8 cellular contexts compared by ENCODE assay signal in the genomic region with DNA sequence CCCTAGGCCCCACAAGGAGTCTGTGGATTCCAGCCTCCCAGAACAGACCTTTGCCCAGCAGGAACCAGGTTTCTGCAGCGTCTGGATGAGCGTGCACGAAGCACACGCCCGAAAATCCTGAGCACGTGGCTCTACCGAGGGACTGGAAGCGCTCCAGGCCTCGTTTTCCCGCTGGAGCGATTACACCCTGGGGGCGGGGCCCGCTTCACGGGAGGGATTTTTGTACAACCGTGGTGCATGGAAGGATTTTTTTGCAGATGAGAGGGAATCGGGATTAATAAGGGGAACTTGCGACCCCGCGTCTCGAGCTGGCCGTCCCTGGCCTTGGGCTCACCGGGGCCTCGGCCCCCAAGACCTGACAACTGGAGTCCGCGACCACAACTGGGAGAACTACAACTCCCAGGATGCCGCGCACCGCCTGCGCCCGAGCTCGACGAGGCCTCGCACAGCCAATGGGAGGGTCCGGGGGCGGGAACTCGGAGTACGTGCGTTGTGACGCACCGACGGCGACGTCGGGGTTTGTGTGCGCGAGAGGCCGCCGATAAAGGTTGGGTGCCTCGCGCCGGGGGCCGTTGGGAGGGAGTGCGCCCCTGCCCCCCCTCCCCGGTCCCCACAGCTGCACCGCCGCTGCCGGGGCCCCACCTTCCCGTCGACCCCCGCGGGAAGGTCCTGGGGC. TPM values are rescaled to one million over a fixed set of nuclear protein-coding genes. Genes with fewer than 3 reads are reported as not detected.
DNase-seq lines count a peak whose midpoint lies in the region; ATAC-seq and TF ChIP-seq lines count a peak whose summit lies in the region.

Gene ZNF628 (plus strand): TSS at position 518 of the 676 bp plus-strand sequence. CDS start 3,294 bp downstream, outside the sequence.

- H3K9ac ChIP-seq in muscle layer of colon (ENCODE audit: low read length) = no peak within 1 kb of the TSS

- no peaks in the 10 kb centered on the region for H3K36me3 ChIP-seq in muscle layer of colon (ENCODE audit: insufficient read depth, low read length)

- no peak for TF ChIP-seq RAD21 in Ishikawa (IDR thresholded peaks at IDR 0.05; ENCODE audit: low read depth)

- peak within 1 kb of the TSS; percentile 95 for H3K27ac Mint-ChIP-seq in activated T-cell treated with anti-CD3 and anti-CD28 coated beads, Interleukin-2, amount 50 U/mL, for 24 hours

- peak; percentile 83 for ATAC-seq in GM21619 (IDR thresholded peaks at IDR 0.05; ENCODE audit: unreplicated experiment)
- peak; percentile 95 for ATAC-seq in esophagus mucosa

- H3K27me3 Mint-ChIP-seq in activated T-cell treated with anti-CD3 and anti-CD28 coated beads, Interleukin-2, amount 50 U/mL, for 24 hours = no peaks in the 10 kb centered on the region

- TF ChIP-seq EP300 in Ishikawa (IDR thresholded peaks at IDR 0.05; ENCODE audit: borderline replicate concordance) = no peak; the same call in 1 of the 2 replicates

- peaks cover 10% of the 10 kb centered on the region for H3K36me3 Mint-ChIP-seq in activated T-cell treated with anti-CD3 and anti-CD28 coated beads, Interleukin-2, amount 50 U/mL, for 24 hours (ENCODE audit: low read depth)

- H3K27me3 ChIP-seq in muscle layer of colon (ENCODE audit: control insufficient read depth in 1 of 2, insufficient read depth in 2 of 2, low read length in 2 of 2) = no peaks in the 10 kb centered on the region

- peak within 1 kb of the TSS; percentile 68 to 89 for H3K4me3 ChIP-seq in muscle layer of colon (ENCODE audit: low read depth in 1 of 2, low read length in 2 of 2)

- H3K4me1 ChIP-seq in muscle layer of colon (ENCODE audit: insufficient read depth, low read length) = peaks cover 17% of the 10 kb centered on the region

- no peaks in the 10 kb centered on the region for H3K9me3 ChIP-seq in muscle layer of colon (ENCODE audit: low read length)

- H3K4me1 Mint-ChIP-seq in activated T-cell treated with anti-CD3 and anti-CD28 coated beads, Interleukin-2, amount 50 U/mL, for 24 hours (ENCODE audit: low read depth) = peaks cover 34% of the 10 kb centered on the region

- no peaks in the 10 kb centered on the region for H3K9me3 Mint-ChIP-seq in activated T-cell treated with anti-CD3 and anti-CD28 coated beads, Interleukin-2, amount 50 U/mL, for 24 hours

- DNase-seq in DMS114 treated with DMSO at 0.1 percent for 48 hours (lab: John Stamatoyannopoulos, UW; ENCODE audit: unreplicated experiment) (peak; percentile 95), OCI-M2 (lab: John Stamatoyannopoulos, UW; ENCODE audit: unreplicated experiment) (peak; percentile 72)
- DNase-seq in activated T-cell treated with anti-CD3 and anti-CD28 coated beads, Interleukin-2, amount 50 U/mL, for 24 hours = peak; percentile 99
- peak; percentile 93 to 96 for DNase-seq in stimulated activated CD8-positive, alpha-beta memory T cell treated with anti-CD3 and anti-CD28 coated beads, Interleukin-7, amount 100 ng/mL, for 1 hour (ENCODE audit: low read depth in 2 of 2)

- H3K27ac ChIP-seq in muscle layer of colon (ENCODE audit: low read depth, low read length) = peak within 1 kb of the TSS; percentile 77

- peak within 1 kb of the TSS; percentile 92 for H3K4me3 Mint-ChIP-seq in activated T-cell treated with anti-CD3 and anti-CD28 coated beads, Interleukin-2, amount 50 U/mL, for 24 hours

TF ChIP-seq in Ishikawa, 13 proteins besides CTCF, POLR2A, EP300 and RAD21:
- TF ChIP-seq, protein P1, sequence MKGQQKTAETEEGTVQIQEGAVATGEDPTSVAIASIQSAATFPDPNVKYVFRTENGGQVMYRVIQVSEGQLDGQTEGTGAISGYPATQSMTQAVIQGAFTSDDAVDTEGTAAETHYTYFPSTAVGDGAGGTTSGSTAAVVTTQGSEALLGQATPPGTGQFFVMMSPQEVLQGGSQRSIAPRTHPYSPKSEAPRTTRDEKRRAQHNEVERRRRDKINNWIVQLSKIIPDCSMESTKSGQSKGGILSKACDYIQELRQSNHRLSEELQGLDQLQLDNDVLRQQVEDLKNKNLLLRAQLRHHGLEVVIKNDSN (IDR thresholded peaks at IDR 0.05) = peak; percentile 53; the same call in 1 of the 2 replicates
- peak; percentile 94 for TF ChIP-seq CREB1 (IDR thresholded peaks at IDR 0.05; ENCODE audit: low read depth)
- peak; percentile 60 for TF ChIP-seq TAF1 (IDR thresholded peaks at IDR 0.05; ENCODE audit: low read depth)
- peak; percentile 37; the same call in 1 of the 2 replicates for TF ChIP-seq YY1 (IDR thresholded peaks at IDR 0.05; ENCODE audit: low read depth)
- TF ChIP-seq, protein P2, sequence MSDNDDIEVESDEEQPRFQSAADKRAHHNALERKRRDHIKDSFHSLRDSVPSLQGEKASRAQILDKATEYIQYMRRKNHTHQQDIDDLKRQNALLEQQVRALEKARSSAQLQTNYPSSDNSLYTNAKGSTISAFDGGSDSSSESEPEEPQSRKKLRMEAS (IDR thresholded peaks at IDR 0.05) = peak; percentile 100
- no peak for TF ChIP-seq REST (IDR thresholded peaks at IDR 0.05; ENCODE audit: low read depth)
- peak; percentile 56 for TF ChIP-seq NFIC (IDR thresholded peaks at IDR 0.05)
- no peak for TF ChIP-seq FOXM1 (IDR thresholded peaks at IDR 0.05; ENCODE audit: borderline replicate concordance, low read depth)
- peak; percentile 59; the same call in 1 of the 2 replicates for TF ChIP-seq TCF12 (IDR thresholded peaks at IDR 0.05; ENCODE audit: low read depth)
- peak; percentile 50; the same call in 1 of the 2 replicates for TF ChIP-seq ZBTB7A (IDR thresholded peaks at IDR 0.05; ENCODE audit: low read depth)
- peak; percentile 69 for TF ChIP-seq EGR1 (IDR thresholded peaks at IDR 0.05)
- no peak for TF ChIP-seq CEBPB (IDR thresholded peaks at IDR 0.05)

RNA-seq across cellular contexts. Expression of gene ZNF628, which starts in this region (rescaled TPM):
- 3.7 TPM for total RNA-seq in esophagus mucosa

Comparison
In these comparisons a context has a peak if more than half of its experiments do, and no peak if none do; other contexts are left out.
1. Peak in every context shown above with its lines: DNase-seq, ATAC-seq, H3K4me3 ChIP-seq and H3K27ac ChIP-seq.